ENCODE assay signal across 19 cellular contexts in genomic region chr14:76894308-76894707, GRCh38.
"Had no signal": no experiment of that assay in that cellular context is flagged by ENCODE, and none has a peak within 500 bp of the region (broad histone marks: within the 10 kb centered on the region; RNA-seq: fewer than 3 reads in every experiment).

No MANE protein-coding gene starts in this region.

- H3K27ac ChIP-seq: body of pancreas, coronary artery, esophagus squamous epithelium, left ventricle myocardium inferior had no signal

- H3K4me1 ChIP-seq: body of pancreas, esophagus squamous epithelium had no signal

- H3K36me3 ChIP-seq: esophagus squamous epithelium, left ventricle myocardium inferior had no signal

- H3K4me3 ChIP-seq: body of pancreas, coronary artery, esophagus squamous epithelium, left ventricle myocardium inferior had no signal

- DNase-seq: activated CD4-positive, alpha-beta memory T cell treated with anti-CD3 and anti-CD28 coated beads, Interleukin-2, amount 10 ng/mL, durations not matched to agents 7 days and 5 days; activated CD4-positive, alpha-beta T cell treated with anti-CD3 and anti-CD28 coated beads for 4 hours; activated effector memory CD4-positive, alpha-beta T cell treated with anti-CD3 and anti-CD28 coated beads, Interleukin-2, amount 50 U/mL, for 16 hours; activated T-cell treated with anti-CD3 and anti-CD28 coated beads, Interleukin-2, amount 50 U/mL, for 4 hours; amniotic stem cell; body of pancreas; central memory CD4-positive, alpha-beta T cell; effector CD4-positive, alpha-beta T cell; esophagus squamous epithelium; hippocampal formation; left ventricle myocardium inferior; posterior cingulate gyrus; retina; stimulated activated naive CD4-positive, alpha-beta T cell treated with Interleukin-2 at 50 U/mL for 16 hours; T-cell; T1000 had no signal

- H3K27me3 ChIP-seq: body of pancreas, esophagus squamous epithelium had no signal

- H3K9me3 ChIP-seq: body of pancreas had no signal

- FAIRE-seq: endothelial cell of umbilical vein had no signal

- ATAC-seq: activated T-cell treated with anti-CD3 and anti-CD28 coated beads, Interleukin-2, amount 50 U/mL, for 4 hours; body of pancreas; natural killer cell treated with Interleukin-12 subunit alpha and Interleukin-12 subunit beta and Interleukin-15 and Interleukin-18, amount 100 ng/mL, for 72 hours; T-cell had no signal
